15 cellular contexts compared by ENCODE assay signal in the genomic region with DNA sequence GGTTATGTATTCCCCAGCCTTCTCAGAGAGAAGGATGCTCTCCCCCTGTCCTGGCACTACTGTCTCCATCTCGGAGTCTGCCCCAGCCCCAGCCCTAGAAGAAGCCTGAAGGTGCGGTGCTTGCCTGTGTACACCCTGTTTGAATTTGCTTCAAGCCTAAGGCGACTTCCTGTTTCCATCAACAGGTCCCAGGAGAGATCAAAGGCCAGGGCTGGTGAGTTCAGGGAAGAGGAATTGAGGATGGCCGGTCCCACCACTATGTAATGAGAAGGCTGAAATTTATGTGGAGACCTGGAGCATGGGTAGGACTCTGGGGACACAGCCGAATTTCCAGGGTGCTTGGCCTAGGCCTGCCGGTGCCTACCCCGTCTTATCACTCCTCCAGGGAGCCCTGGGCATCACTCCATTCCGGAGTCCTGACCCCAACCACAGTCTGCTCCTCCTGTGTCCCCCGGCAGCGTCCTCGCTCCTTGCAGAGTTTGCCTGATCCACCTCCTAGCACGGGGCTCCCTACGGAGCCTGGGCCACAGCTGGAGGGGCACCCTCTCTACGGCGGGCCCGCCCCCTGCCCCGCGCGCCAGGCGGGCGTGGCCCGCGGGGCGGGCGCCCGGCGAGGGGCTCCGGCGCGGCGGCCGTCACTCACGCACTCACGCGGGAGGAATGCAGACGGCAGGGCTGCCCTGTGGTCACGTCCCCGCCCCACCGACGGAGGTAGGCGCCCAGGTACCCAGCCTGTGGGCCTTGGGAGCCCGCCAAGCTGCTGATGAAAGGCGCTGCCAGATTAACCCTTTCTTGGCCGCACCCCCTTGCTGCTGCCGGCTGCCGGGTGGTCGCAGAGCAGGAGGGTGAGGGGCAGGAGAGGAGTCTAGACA. TPM values are rescaled to one million over a fixed set of nuclear protein-coding genes. Genes with fewer than 3 reads are reported as not detected.
DNase-seq lines count a peak whose midpoint lies in the region; ATAC-seq and TF ChIP-seq lines count a peak whose summit lies in the region.
"Had no signal": no experiment of that assay in that cellular context is flagged by ENCODE, and none has a peak within 500 bp of the region (broad histone marks: within the 10 kb centered on the region; RNA-seq: fewer than 3 reads in every experiment).

No MANE protein-coding gene starts in this region.

- H4K20me1 ChIP-seq in GM23338 (replicated peaks; ENCODE audit: insufficient read depth) = no peaks in the 10 kb centered on the region

- DNase-seq in A673 (ENCODE audit: low spot score) (no peak), GM23338 (ENCODE audit: low spot score) (peak; percentile 53), SK-N-MC (ENCODE audit: low read depth, low spot score) (no peak), islet precursor cell (peak; percentile 91), foreskin fibroblast (no peak), COLO829 (ENCODE audit: low spot score) (no peak)
- DNase-seq in stimulated activated CD8-positive, alpha-beta memory T cell treated with anti-CD3 and anti-CD28 coated beads, Interleukin-4, amount 100 ng/mL, for 48 hours = no peak
- no peak for DNase-seq in stimulated activated CD4-positive, alpha-beta T cell treated with anti-CD3 and anti-CD28 coated beads, Interleukin-12 subunit alpha, Interleukin-12 subunit beta, amount 100 ng/mL, for 4 hours
- DNase-seq: activated CD4-positive, alpha-beta T cell treated with anti-CD3 and anti-CD28 coated beads, Interleukin-2, amount 50 U/mL, for 1 hour; CD4-positive, CD25-positive, alpha-beta regulatory T cell; NCI-H1930; SHP77 had no signal

- POLR2A ChIA-PET in A673 (lab: Charles Lee; ENCODE audit: low non-redundant PET) = no interaction called here

- 0 out of 2 replicates have a peak, but pooled peaks cover 3% of the 10 kb centered on the region for H3F3A ChIP-seq in GM23338 (replicated peaks; ENCODE audit: low read depth)

- H3K4me3 ChIP-seq in A673 (ENCODE audit: low read depth, low read length, poor library complexity, severe bottlenecking) (peak overlapping the region; percentile 26), GM23338 (peak overlapping the region; percentile 55), SK-N-MC (peak overlapping the region; percentile 67), foreskin fibroblast (ENCODE audit: low read depth in 1 of 2, low read length in 2 of 2) (no peak overlapping the region)
- H3K4me3 ChIP-seq: right atrium auricular region had no signal

- no peaks in the 10 kb centered on the region for H3K9me2 ChIP-seq in GM23338 (ENCODE audit: insufficient read depth)

- no peaks in the 10 kb centered on the region for H3K36me3 ChIP-seq in A673 (ENCODE audit: insufficient read depth, low read length, poor library complexity, severe bottlenecking)
- H3K36me3 ChIP-seq in GM23338 (ENCODE audit: insufficient read depth) = no peaks in the 10 kb centered on the region
- H3K36me3 ChIP-seq in SK-N-MC (ENCODE audit: insufficient read depth, low read length) = no peaks in the 10 kb centered on the region
- H3K36me3 ChIP-seq: right atrium auricular region had no signal

- H3K27me3 Mint-ChIP-seq in GM23338 (ENCODE audit: insufficient read depth, low read depth, poor library complexity) = peaks cover 50% of the 10 kb centered on the region

- H3K4me1 ChIP-seq in A673 (ENCODE audit: insufficient read depth, low read length, poor library complexity, severe bottlenecking) (no peaks in the 10 kb centered on the region), GM23338 (ENCODE audit: insufficient read depth) (peaks cover 10% of the 10 kb centered on the region; the same call in 1 of the 2 replicates)

- H3K27me3 ChIP-seq in A673 (replicated peaks; ENCODE audit: insufficient read depth, low read depth, low read length, poor library complexity) = peaks cover 58% of the 10 kb centered on the region
- H3K27me3 ChIP-seq in GM23338 (ENCODE audit: insufficient read depth) = peaks cover 67% of the 10 kb centered on the region

- peak overlapping the region; percentile 84; the same call in 1 of the 2 replicates for H2AFZ ChIP-seq in GM23338

- H3K27ac ChIP-seq in A673 (ENCODE audit: low read depth, low read length, poor library complexity, severe bottlenecking) = no peak overlapping the region
- H3K27ac ChIP-seq in GM23338 (ENCODE audit: low read depth) = no peak overlapping the region
- no peak overlapping the region for H3K27ac ChIP-seq in SK-N-MC
- H3K27ac ChIP-seq: right atrium auricular region had no signal

- no peaks in the 10 kb centered on the region for H3K36me3 Mint-ChIP-seq in GM23338 (ENCODE audit: low read depth)
- H3K36me3 Mint-ChIP-seq: activated naive CD8-positive, alpha-beta T cell had no signal

- peaks cover 31% of the 10 kb centered on the region for H3K4me1 Mint-ChIP-seq in GM23338

- peak overlapping the region; percentile 79 for H3K4me2 ChIP-seq in GM23338

- CTCF ChIA-PET in A673 (lab: Charles Lee) = no interaction called here

- no peak for TF ChIP-seq CTCF in A673 (conservative IDR thresholded peaks at IDR 0.05; ENCODE audit: low read depth, low read length)
- TF ChIP-seq CTCF in GM23338 (conservative IDR thresholded peaks at IDR 0.05; ENCODE audit: low read depth in 2 of 2) = no peak
- no peak for TF ChIP-seq CTCF in foreskin fibroblast (IDR thresholded peaks at IDR 0.05; ENCODE audit: low read depth, low read length)

- H3K9me3 Mint-ChIP-seq in GM23338 = no peaks in the 10 kb centered on the region
- H3K9me3 Mint-ChIP-seq: CD4-positive, CD25-positive, alpha-beta regulatory T cell had no signal

- BruUV-seq in A673 (replicated peaks; lab: Mats Ljungman, UMichigan) = no TSS peak

- H3K27ac Mint-ChIP-seq in GM23338 = no peak overlapping the region
- H3K27ac Mint-ChIP-seq: activated naive CD8-positive, alpha-beta T cell had no signal

- no peaks in the 10 kb centered on the region for H3K79me2 ChIP-seq in GM23338 (replicated peaks; ENCODE audit: insufficient read depth)

- H3K9ac ChIP-seq in SK-N-MC (ENCODE audit: insufficient read length) = no peak overlapping the region

- H3K9me3 ChIP-seq in A673 (ENCODE audit: low read depth, low read length, poor library complexity, severe bottlenecking) = no peaks in the 10 kb centered on the region
- no peaks in the 10 kb centered on the region for H3K9me3 ChIP-seq in SK-N-MC (ENCODE audit: low read depth, low read length)
- H3K9me3 ChIP-seq: right atrium auricular region had no signal

- H3K4me3 Mint-ChIP-seq in GM23338 = peak overlapping the region; percentile 60
- H3K4me3 Mint-ChIP-seq: activated naive CD8-positive, alpha-beta T cell; CD4-positive, CD25-positive, alpha-beta regulatory T cell had no signal

- intact Hi-C loops in A673 (cut with micrococcal nuclease; ENCODE audit: unreplicated experiment) = no loop called here

- peak; percentile 8 for ATAC-seq in GM23338

TF ChIP-seq in GM23338, 12 proteins besides CTCF, POLR2A, EP300 and RAD21 (continues in another document):
- TF ChIP-seq EZH2 (IDR thresholded peaks at IDR 0.05; ENCODE audit: low read depth, unreplicated experiment) = no peak

RNA-seq across cellular contexts. Expression of a gene that starts 53.8 kb away (rescaled TPM):
- not detected in 2 replicates for total RNA-seq in A673 (2021)
- total RNA-seq in GM23338 (2014; rRNA removed; shearing (Covaris generic)) = not detected in 2 replicates
- polyA plus RNA-seq in GM23338 (2016; fragmentation: Nextera tagmentation; extraction: Ambion mirVana) = not detected in 2 replicates
- total RNA-seq: CD4-positive, CD25-positive, alpha-beta regulatory T cell; liver; right atrium auricular region had no signal
- polyA plus RNA-seq: CD4-positive, CD25-positive, alpha-beta regulatory T cell; liver had no signal

Comparison
In these comparisons a context has a peak if more than half of its experiments do, and no peak if none do; other contexts are left out.
1. DNase-seq: peak in GM23338 (single experiment) and islet precursor cell (single experiment); none in A673 (single experiment), SK-N-MC (single experiment), foreskin fibroblast (0 of 2), COLO829 (single experiment), stimulated activated CD8-positive, alpha-beta memory T cell treated with anti-CD3 and anti-CD28 coated beads, Interleukin-4, amount 100 ng/mL, for 48 hours (single experiment) and stimulated activated CD4-positive, alpha-beta T cell treated with anti-CD3 and anti-CD28 coated beads, Interleukin-12 subunit alpha, Interleukin-12 subunit beta, amount 100 ng/mL, for 4 hours (single experiment).
2. H3K4me3 ChIP-seq: peak in A673 (single experiment), GM23338 (single experiment) and SK-N-MC (single experiment); none in foreskin fibroblast (0 of 2).